ENCODE assay signal across 1 cellular context in genomic region chr19:18493440-18494266, GRCh38.
TF ChIP-seq lines count a peak whose summit lies in the region.

No MANE protein-coding gene starts in this region.

TF ChIP-seq in GM12878, 131 proteins besides CTCF, POLR2A, EP300 and RAD21:
- TF ChIP-seq POLR2AphosphoS5 (IDR thresholded peaks at IDR 0.05; ENCODE audit: low read length) (peak; percentile 54; the same call in 1 of the 2 replicates), YY1 (IDR thresholded peaks at IDR 0.05; ENCODE audit: low read depth, low read length) (no peak), YBX1 (IDR thresholded peaks at IDR 0.05) (no peak)
TF ChIP-seq in GM12878: peak in this region for 1.
